ENCODE assay signal across 8 cellular contexts in genomic region chr6:137414599-137414998, GRCh38.
DNase-seq lines count a peak whose midpoint lies in the region; ATAC-seq and FAIRE-seq lines count a peak whose summit lies in the region.
"Had no signal": no experiment of that assay in that cellular context is flagged by ENCODE, and none has a peak within 500 bp of the region (broad histone marks: within the 10 kb centered on the region; RNA-seq: fewer than 3 reads in every experiment).

No MANE protein-coding gene starts in this region.

- H3K4me3 ChIP-seq in HUES48 (ENCODE audit: low read depth, low read length) (peak overlapping the region; percentile 61; the same call in 1 of the 2 replicates), small intestine (ENCODE audit: low read depth in 1 of 2, low read length in 2 of 2) (no peak overlapping the region)

- H3K27ac Mint-ChIP-seq in activated T-helper 1 cell treated with anti-CD3 and anti-CD28 coated beads, Interleukin-12 subunit alpha, Interleukin-12 subunit beta, Interleukin-2, Interleukin-4 antibody, amounts not matched to agents 30 ng/mL and 10 ng/mL and 1 ng/mL, durations not matched to agents 14 hours and 24 hours and 36 hours, result no peak overlapping the region

- no peak overlapping the region for H3K9ac ChIP-seq in HUES48 (ENCODE audit: low read depth, low read length)

- H3K4me1 Mint-ChIP-seq in activated T-helper 1 cell treated with anti-CD3 and anti-CD28 coated beads, Interleukin-12 subunit alpha, Interleukin-12 subunit beta, Interleukin-2, Interleukin-4 antibody, amounts not matched to agents 30 ng/mL and 10 ng/mL and 1 ng/mL, durations not matched to agents 14 hours and 24 hours and 36 hours (ENCODE audit: low read depth), result peaks cover 14% of the 10 kb centered on the region

- peak; percentile 82 for ATAC-seq in left lobe of liver

- H3K36me3 ChIP-seq in HUES48 (ENCODE audit: control insufficient read depth, insufficient read depth, low read length), result no peaks in the 10 kb centered on the region
- H3K36me3 ChIP-seq in small intestine (ENCODE audit: control insufficient read depth in 2 of 2, insufficient read depth in 2 of 2, low read length in 2 of 2), result no peaks in the 10 kb centered on the region
- H3K36me3 ChIP-seq: ascending aorta had no signal

- intact Hi-C loops in activated T-helper 1 cell treated with anti-CD3 and anti-CD28 coated beads, Interleukin-12 subunit alpha, Interleukin-12 subunit beta, Interleukin-2, Interleukin-4 antibody, amounts not matched to agents 30 ng/mL and 10 ng/mL and 1 ng/mL, durations not matched to agents 14 hours and 24 hours and 36 hours (cut with micrococcal nuclease), result loop anchor here (2.0 kb wide), 2 partner anchors 50 to 226 kb away; no protein-coding TSS in a partner anchor

- no peak for DNase-seq in activated T-helper 1 cell treated with anti-CD3 and anti-CD28 coated beads, Interleukin-12 subunit alpha, Interleukin-12 subunit beta, Interleukin-2, Interleukin-4 antibody, amounts not matched to agents 30 ng/mL and 10 ng/mL and 1 ng/mL, durations not matched to agents 14 hours and 24 hours and 36 hours (ENCODE audit: low spot score)
- DNase-seq in left lobe of liver (ENCODE audit: low spot score) (peak; percentile 84), small intestine (peak; percentile 34), foreskin melanocyte (no peak), HT-29 (ENCODE audit: low spot score) (no peak)
- DNase-seq in stimulated activated CD4-positive, alpha-beta T cell treated with anti-CD3 and anti-CD28 coated beads, Interleukin-4, amount 100 ng/mL, for 4 hours, result no peak

- FAIRE-seq in small intestine (lab: Jason Lieb, UNC), result no peak

- no peaks in the 10 kb centered on the region for H3K36me3 Mint-ChIP-seq in activated T-helper 1 cell treated with anti-CD3 and anti-CD28 coated beads, Interleukin-12 subunit alpha, Interleukin-12 subunit beta, Interleukin-2, Interleukin-4 antibody, amounts not matched to agents 30 ng/mL and 10 ng/mL and 1 ng/mL, durations not matched to agents 14 hours and 24 hours and 36 hours (ENCODE audit: low read depth)

- H3K4me1 ChIP-seq in HUES48 (ENCODE audit: control insufficient read depth, insufficient read depth, low read length) (peaks cover 29% of the 10 kb centered on the region), small intestine (ENCODE audit: control insufficient read depth in 2 of 2, insufficient read depth in 1 of 2, low read depth in 1 of 2, low read length in 1 of 2) (peaks cover 0 to 3% of the 10 kb centered on the region in 2 donors)
- H3K4me1 ChIP-seq: ascending aorta had no signal

- H3K27me3 Mint-ChIP-seq in activated T-helper 1 cell treated with anti-CD3 and anti-CD28 coated beads, Interleukin-12 subunit alpha, Interleukin-12 subunit beta, Interleukin-2, Interleukin-4 antibody, amounts not matched to agents 30 ng/mL and 10 ng/mL and 1 ng/mL, durations not matched to agents 14 hours and 24 hours and 36 hours (ENCODE audit: insufficient read depth), result peaks cover 23% of the 10 kb centered on the region

- H3K27me3 ChIP-seq in HUES48 (ENCODE audit: control insufficient read depth, insufficient read depth, low read length) (peaks cover 6% of the 10 kb centered on the region; the same call in 1 of the 2 replicates), small intestine (ENCODE audit: control insufficient read depth in 2 of 2, insufficient read depth in 2 of 2, low read length in 2 of 2) (no peaks in the 10 kb centered on the region)

- 56 to 65% (median 63%) methylated on average over 7 of the region's 7 CpGs for WGBS in small intestine, 3 donors

- peak overlapping the region; percentile 81 for H3K4me3 Mint-ChIP-seq in activated T-helper 1 cell treated with anti-CD3 and anti-CD28 coated beads, Interleukin-12 subunit alpha, Interleukin-12 subunit beta, Interleukin-2, Interleukin-4 antibody, amounts not matched to agents 30 ng/mL and 10 ng/mL and 1 ng/mL, durations not matched to agents 14 hours and 24 hours and 36 hours

- no peak overlapping the region for H3K27ac ChIP-seq in HUES48 (ENCODE audit: low read depth, low read length)
- no peak overlapping the region for H3K27ac ChIP-seq in small intestine (ENCODE audit: low read depth in 1 of 2, low read length in 1 of 2)

- H3K9me3 Mint-ChIP-seq in activated T-helper 1 cell treated with anti-CD3 and anti-CD28 coated beads, Interleukin-12 subunit alpha, Interleukin-12 subunit beta, Interleukin-2, Interleukin-4 antibody, amounts not matched to agents 30 ng/mL and 10 ng/mL and 1 ng/mL, durations not matched to agents 14 hours and 24 hours and 36 hours, result no peaks in the 10 kb centered on the region

- H3K9me3 ChIP-seq in HUES48 (ENCODE audit: control insufficient read depth, insufficient read depth, low read length) (no peaks in the 10 kb centered on the region), small intestine (ENCODE audit: control insufficient read depth, low read depth) (no peaks in the 10 kb centered on the region)
- H3K9me3 ChIP-seq: ascending aorta had no signal

Comparison
In these comparisons a context has a peak if more than half of its experiments do, and no peak if none do; other contexts are left out.
1. DNase-seq: peak in left lobe of liver (single experiment) and small intestine (single experiment); none in activated T-helper 1 cell treated with anti-CD3 and anti-CD28 coated beads, Interleukin-12 subunit alpha, Interleukin-12 subunit beta, Interleukin-2, Interleukin-4 antibody, amounts not matched to agents 30 ng/mL and 10 ng/mL and 1 ng/mL, durations not matched to agents 14 hours and 24 hours and 36 hours (single experiment), stimulated activated CD4-positive, alpha-beta T cell treated with anti-CD3 and anti-CD28 coated beads, Interleukin-4, amount 100 ng/mL, for 4 hours (0 of 2), foreskin melanocyte (single experiment) and HT-29 (single experiment).